ENCODE assay signal across 1 cellular context in the genomic region with DNA sequence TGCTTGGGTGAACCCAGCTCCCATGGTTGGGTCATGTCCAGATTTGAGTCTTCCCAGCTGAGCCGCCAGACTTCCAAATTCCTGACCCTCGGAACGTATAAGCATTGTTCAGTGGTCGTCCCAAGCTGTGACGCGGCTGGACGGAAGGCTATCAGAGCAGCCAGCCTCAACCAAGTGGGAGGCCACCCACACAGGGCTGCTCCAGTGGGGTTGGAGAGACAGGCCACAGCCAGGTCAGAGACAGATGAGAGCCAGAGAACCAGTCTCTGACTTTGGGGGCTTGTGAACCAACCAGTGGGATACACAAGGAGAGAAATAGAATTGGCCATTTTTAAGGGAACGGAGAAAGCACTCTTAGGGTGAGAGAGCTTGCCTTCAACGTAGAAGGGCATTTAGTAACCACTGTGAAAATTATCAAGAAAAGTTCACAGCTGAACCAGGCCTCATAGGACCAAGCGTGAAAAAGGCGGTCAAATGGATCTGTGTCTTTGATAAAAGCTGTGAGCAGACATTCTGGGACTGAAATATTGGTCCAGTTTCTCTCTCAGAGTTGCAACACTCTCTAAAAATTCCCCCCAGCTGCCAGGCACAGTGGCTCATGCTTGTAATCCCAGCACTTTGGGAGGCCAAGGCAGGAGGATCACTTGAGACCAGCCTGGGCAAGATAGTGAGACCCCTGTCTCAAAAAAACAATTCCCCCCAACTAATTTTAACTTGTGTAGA.
TF ChIP-seq lines count a peak whose summit lies in the region.

No MANE protein-coding gene starts in this region.

TF ChIP-seq in HepG2, 621 proteins besides CTCF, POLR2A, EP300 and RAD21:
- TF ChIP-seq, protein P1, sequence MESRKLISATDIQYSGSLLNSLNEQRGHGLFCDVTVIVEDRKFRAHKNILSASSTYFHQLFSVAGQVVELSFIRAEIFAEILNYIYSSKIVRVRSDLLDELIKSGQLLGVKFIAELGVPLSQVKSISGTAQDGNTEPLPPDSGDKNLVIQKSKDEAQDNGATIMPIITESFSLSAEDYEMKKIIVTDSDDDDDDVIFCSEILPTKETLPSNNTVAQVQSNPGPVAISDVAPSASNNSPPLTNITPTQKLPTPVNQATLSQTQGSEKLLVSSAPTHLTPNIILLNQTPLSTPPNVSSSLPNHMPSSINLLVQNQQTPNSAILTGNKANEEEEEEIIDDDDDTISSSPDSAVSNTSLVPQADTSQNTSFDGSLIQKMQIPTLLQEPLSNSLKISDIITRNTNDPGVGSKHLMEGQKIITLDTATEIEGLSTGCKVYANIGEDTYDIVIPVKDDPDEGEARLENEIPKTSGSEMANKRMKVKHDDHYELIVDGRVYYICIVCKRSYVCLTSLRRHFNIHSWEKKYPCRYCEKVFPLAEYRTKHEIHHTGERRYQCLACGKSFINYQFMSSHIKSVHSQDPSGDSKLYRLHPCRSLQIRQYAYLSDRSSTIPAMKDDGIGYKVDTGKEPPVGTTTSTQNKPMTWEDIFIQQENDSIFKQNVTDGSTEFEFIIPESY (CRISPR knock-in tag; IDR thresholded peaks at IDR 0.05), result 0 out of 2 replicates have a peak, but pooled peaks have one; percentile 18
TF ChIP-seq in HepG2: peak in this region for 1; not testable (repeated sequence) for 620.
